ENCODE assay signal across 1 cellular context in the genomic region with DNA sequence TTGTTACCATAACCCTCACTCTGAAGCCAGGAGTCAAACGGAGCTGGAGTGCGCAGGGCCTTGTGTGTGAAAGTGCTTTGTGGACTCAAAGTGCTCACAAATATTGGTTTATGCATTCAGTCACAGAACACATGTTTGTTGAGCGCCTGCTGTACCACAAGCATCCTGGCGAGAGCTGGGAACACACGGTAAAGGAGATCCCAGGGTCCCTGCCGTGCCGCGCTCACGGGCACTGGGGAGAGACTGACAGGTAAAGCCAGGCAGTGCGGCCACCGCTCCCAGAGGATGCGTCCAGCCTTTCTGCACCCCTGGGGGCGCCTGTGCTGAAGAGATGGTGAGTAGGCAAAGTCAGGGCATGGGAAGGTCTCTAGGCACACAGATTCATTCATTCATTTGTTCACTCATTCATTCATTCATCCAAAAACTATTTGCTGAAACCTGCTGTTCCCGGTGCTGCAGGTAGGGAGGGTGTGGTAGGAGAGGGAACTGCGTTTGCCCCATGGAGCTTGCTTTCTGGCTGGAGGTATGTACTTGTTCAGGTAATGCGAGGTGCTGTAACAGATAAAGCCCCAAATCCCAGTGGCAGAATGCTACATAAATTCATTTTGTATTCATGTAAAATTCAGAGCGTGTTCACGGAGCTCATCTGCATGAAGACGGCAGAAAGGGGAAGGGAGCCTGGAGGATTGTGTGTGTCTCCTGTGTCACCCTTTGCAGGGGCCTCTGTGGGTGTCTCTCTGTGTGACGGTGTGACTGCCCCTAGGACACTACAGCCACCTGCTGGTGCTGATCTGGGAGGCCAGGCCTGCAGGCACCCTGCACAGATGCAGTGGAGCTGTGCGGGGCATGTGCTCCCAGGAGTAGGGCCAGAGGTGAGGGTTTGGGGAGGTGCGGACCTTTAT.
TF ChIP-seq lines count a peak whose summit lies in the region.

No MANE protein-coding gene starts in this region.

TF ChIP-seq in HCT116, 20 proteins besides CTCF, POLR2A, EP300 and RAD21 (continued from another document):
- TF ChIP-seq, protein P1, sequence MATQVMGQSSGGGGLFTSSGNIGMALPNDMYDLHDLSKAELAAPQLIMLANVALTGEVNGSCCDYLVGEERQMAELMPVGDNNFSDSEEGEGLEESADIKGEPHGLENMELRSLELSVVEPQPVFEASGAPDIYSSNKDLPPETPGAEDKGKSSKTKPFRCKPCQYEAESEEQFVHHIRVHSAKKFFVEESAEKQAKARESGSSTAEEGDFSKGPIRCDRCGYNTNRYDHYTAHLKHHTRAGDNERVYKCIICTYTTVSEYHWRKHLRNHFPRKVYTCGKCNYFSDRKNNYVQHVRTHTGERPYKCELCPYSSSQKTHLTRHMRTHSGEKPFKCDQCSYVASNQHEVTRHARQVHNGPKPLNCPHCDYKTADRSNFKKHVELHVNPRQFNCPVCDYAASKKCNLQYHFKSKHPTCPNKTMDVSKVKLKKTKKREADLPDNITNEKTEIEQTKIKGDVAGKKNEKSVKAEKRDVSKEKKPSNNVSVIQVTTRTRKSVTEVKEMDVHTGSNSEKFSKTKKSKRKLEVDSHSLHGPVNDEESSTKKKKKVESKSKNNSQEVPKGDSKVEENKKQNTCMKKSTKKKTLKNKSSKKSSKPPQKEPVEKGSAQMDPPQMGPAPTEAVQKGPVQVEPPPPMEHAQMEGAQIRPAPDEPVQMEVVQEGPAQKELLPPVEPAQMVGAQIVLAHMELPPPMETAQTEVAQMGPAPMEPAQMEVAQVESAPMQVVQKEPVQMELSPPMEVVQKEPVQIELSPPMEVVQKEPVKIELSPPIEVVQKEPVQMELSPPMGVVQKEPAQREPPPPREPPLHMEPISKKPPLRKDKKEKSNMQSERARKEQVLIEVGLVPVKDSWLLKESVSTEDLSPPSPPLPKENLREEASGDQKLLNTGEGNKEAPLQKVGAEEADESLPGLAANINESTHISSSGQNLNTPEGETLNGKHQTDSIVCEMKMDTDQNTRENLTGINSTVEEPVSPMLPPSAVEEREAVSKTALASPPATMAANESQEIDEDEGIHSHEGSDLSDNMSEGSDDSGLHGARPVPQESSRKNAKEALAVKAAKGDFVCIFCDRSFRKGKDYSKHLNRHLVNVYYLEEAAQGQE (IDR thresholded peaks at IDR 0.05; ENCODE audit: low read depth) = no peak
- no peak for TF ChIP-seq EZH2 (IDR thresholded peaks at IDR 0.05)
